In genomic region chr6:36196880-36197548, GRCh38 we compare ENCODE assay signal across 8 cellular contexts.
DNase-seq lines count a peak whose midpoint lies in the region; ATAC-seq and TF ChIP-seq lines count a peak whose summit lies in the region.

No MANE protein-coding gene starts in this region.

- peak overlapping the region; percentile 93 for H3K4me2 ChIP-seq in OCI-LY1 (ENCODE audit: low read length)

- H3F3A ChIP-seq in OCI-LY1 (ENCODE audit: insufficient read depth, low read length), result no peaks in the 10 kb centered on the region

- peaks cover 17% of the 10 kb centered on the region for H3K4me1 ChIP-seq in OCI-LY1 (ENCODE audit: insufficient read depth, low read length, severe bottlenecking)

- H4K20me1 ChIP-seq in OCI-LY1 (ENCODE audit: insufficient read depth, low read length), result no peaks in the 10 kb centered on the region

- no peaks in the 10 kb centered on the region for H3K79me2 ChIP-seq in OCI-LY1 (ENCODE audit: insufficient read depth, low read length)

- ATAC-seq in GM21526 (IDR thresholded peaks at IDR 0.05; ENCODE audit: low FRiP score, unreplicated experiment), result peak; percentile 84

- peaks cover 25% of the 10 kb centered on the region for H3K36me3 ChIP-seq in OCI-LY1 (ENCODE audit: insufficient read depth, low read length)

- no peaks in the 10 kb centered on the region for H3K27me3 ChIP-seq in OCI-LY1 (ENCODE audit: insufficient read depth, low read length)

- no peaks in the 10 kb centered on the region for H3K9me3 ChIP-seq in OCI-LY1 (ENCODE audit: low read length)

- DNase-seq in DMS 273 (lab: John Stamatoyannopoulos, UW; ENCODE audit: unreplicated experiment), result peak; percentile 99
- peak; percentile 93 for DNase-seq in HuH-7 (ENCODE audit: low spot score)
- peak; percentile 100 for DNase-seq in activated T-cell treated with anti-CD3 and anti-CD28 coated beads for 1 hour (ENCODE audit: low read depth)
- DNase-seq in epidermal melanocyte (ENCODE audit: insufficient read length, low spot score), result peak; percentile 96
- DNase-seq in middle frontal gyrus (ENCODE audit: extremely low spot score, low spot score), result peak; percentile 98
- peak; percentile 100 for DNase-seq in stimulated activated CD8-positive, alpha-beta memory T cell treated with anti-CD3 and anti-CD28 coated beads, Interleukin-2, amount 100 ng/mL, for 1 hour (ENCODE audit: low read depth in 2 of 2)

- no peaks in the 10 kb centered on the region for H3K9me2 ChIP-seq in OCI-LY1 (ENCODE audit: low read depth, low read length)

- H3K9ac ChIP-seq in OCI-LY1 (ENCODE audit: low read length), result peak overlapping the region; percentile 69

- peak overlapping the region; percentile 77 for H3K4me3 ChIP-seq in OCI-LY1 (ENCODE audit: low read depth, low read length, poor library complexity, severe bottlenecking)

- H3K27ac ChIP-seq in OCI-LY1 (ENCODE audit: low read depth, low read length, poor library complexity, severe bottlenecking), result no peak overlapping the region

- no peak for TF ChIP-seq CTCF in OCI-LY1 (IDR thresholded peaks at IDR 0.05; ENCODE audit: low read length)

- 0 out of 2 replicates have a peak overlapping the region, but pooled peaks have one; percentile 65 for H2AFZ ChIP-seq in OCI-LY1 (ENCODE audit: low read length)
